Comparison of ENCODE assay signal across 19 cellular contexts in the genomic region with DNA sequence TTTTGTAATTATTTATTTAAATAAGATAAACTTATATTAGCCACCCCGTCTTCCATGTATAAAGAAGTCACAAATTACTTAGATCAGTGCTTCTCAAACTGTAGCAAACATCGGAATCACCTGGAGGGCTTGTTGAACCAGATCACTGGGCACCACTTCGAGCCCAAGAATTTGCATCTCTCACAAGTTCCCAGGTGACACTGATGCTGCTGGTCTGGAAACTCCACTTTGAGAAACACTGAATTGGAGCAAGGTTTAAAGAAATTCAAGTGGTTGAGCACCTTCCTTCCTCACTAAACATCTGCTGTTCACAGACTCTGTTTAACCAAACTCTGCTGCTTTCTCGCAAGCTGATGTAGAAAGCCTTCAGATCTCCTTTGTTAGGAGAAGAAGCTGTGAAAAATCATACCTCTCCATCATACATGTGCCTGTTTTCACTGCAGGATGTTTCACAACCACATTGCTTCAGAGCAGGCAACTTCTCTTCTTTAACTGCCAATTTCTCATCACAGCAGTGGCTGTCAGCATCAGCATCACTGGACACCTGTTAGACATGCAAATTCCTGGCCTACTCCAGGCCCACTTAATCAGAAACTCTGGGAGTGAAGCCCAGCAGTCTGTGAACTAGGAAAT.
DNase-seq lines count a peak whose midpoint lies in the region; ATAC-seq and TF ChIP-seq lines count a peak whose summit lies in the region.
"Had no signal": no experiment of that assay in that cellular context is flagged by ENCODE, and none has a peak within 500 bp of the region (broad histone marks: within the 10 kb centered on the region; RNA-seq: fewer than 3 reads in every experiment).

No MANE protein-coding gene starts in this region.

- BruUV-seq in OCI-LY7 (replicated peaks; lab: Mats Ljungman, UMichigan) = no TSS peak

- POLR2A ChIA-PET in OCI-LY7 (lab: Charles Lee) = interaction anchor here (1.2 to 6.1 kb wide), 3 partner anchors 11 to 197 kb away, joined by 5 to 65 read pairs (median 25); no protein-coding TSS in a partner anchor

- H3K4me1 ChIP-seq in OCI-LY7 (ENCODE audit: insufficient read depth, low read length, poor library complexity, severe bottlenecking) = peaks cover 83% of the 10 kb centered on the region
- H3K4me1 ChIP-seq: A549, foreskin keratinocyte had no signal

- H3K79me2 ChIP-seq in OCI-LY7 (ENCODE audit: insufficient read depth, low read depth, low read length) = no peaks in the 10 kb centered on the region

- H3K9me2 ChIP-seq in OCI-LY7 (ENCODE audit: insufficient read depth, low read length) = no peaks in the 10 kb centered on the region

- peak overlapping the region; percentile 43 for H3K4me3 ChIP-seq in OCI-LY7 (ENCODE audit: low read depth, low read length, poor library complexity, severe bottlenecking)
- H3K4me3 ChIP-seq: A549, dorsolateral prefrontal cortex, thoracic aorta had no signal

- H3K27ac ChIP-seq in OCI-LY7 (ENCODE audit: low read depth, low read length, poor library complexity, severe bottlenecking) = peak overlapping the region; percentile 100
- H3K27ac ChIP-seq: A549, dorsolateral prefrontal cortex, epithelial cell of prostate, foreskin keratinocyte, thoracic aorta had no signal

- H3K27me3 Mint-ChIP-seq in IgD-negative memory B cell = peaks cover 8% of the 10 kb centered on the region
- peaks cover 31% of the 10 kb centered on the region for H3K27me3 Mint-ChIP-seq in HFFc6 (ENCODE audit: insufficient read depth)

- H4K20me1 ChIP-seq in OCI-LY7 (ENCODE audit: insufficient read depth, low read length) = no peaks in the 10 kb centered on the region

- peak; percentile 52 for DNase-seq in SIG-M5 treated with dmso at 0.1 percent for 504 hours (lab: John Stamatoyannopoulos, UW; ENCODE audit: unreplicated experiment)
- DNase-seq in SIG-M5 (lab: John Stamatoyannopoulos, UW) = no peak
- peak; percentile 94 for DNase-seq in OCI-LY7 (ENCODE audit: low spot score)
- no peak for DNase-seq in activated effector memory CD4-positive, alpha-beta T cell treated with anti-CD3 and anti-CD28 coated beads, Interleukin-2, amount 50 U/mL, for 16 hours
- no peak for DNase-seq in HFFc6
- no peak for DNase-seq in cardiac septum (ENCODE audit: low spot score)
- DNase-seq: dorsolateral prefrontal cortex; foreskin keratinocyte; NCI-H1930; NCI-H446 treated with DMSO at 0.1 percent for 48 hours; stimulated activated CD4-positive, alpha-beta T cell treated with anti-CD3 and anti-CD28 coated beads, Interleukin-12 subunit alpha, Interleukin-12 subunit beta, amount 100 ng/mL, for 4 hours; T-helper 9 cell had no signal

- H3K9me3 ChIP-seq in OCI-LY7 (ENCODE audit: low read length) = no peaks in the 10 kb centered on the region
- H3K9me3 ChIP-seq: A549, thoracic aorta had no signal

- peak overlapping the region; percentile 4 to 64 (median 41) for H3K27ac Mint-ChIP-seq in IgD-negative memory B cell
- no peak overlapping the region for H3K27ac Mint-ChIP-seq in HFFc6
- H3K27ac Mint-ChIP-seq: activated T-helper 17 cell treated with anti-CD3 and anti-CD28 coated beads, Interleukin-2, amount 50 U/mL, for 72 hours had no signal

- no peaks in the 10 kb centered on the region for H3K36me3 ChIP-seq in OCI-LY7 (ENCODE audit: insufficient read depth, low read length)
- H3K36me3 ChIP-seq: thoracic aorta had no signal

- intact Hi-C loops in OCI-LY7 (cut with micrococcal nuclease; ENCODE audit: unreplicated experiment) = loop anchor here (1.0 to 5.0 kb wide), 4 partner anchors 10 to 200 kb away; no protein-coding TSS in a partner anchor
- intact Hi-C loops in cardiac septum (cut with DNase I) = no loop called here

- TF ChIP-seq CTCF in OCI-LY7 (conservative IDR thresholded peaks at IDR 0.05; ENCODE audit: low read length) (no peak), HFFc6 (IDR thresholded peaks at IDR 0.05) (no peak)

- peaks cover 2% of the 10 kb centered on the region for H3K36me3 Mint-ChIP-seq in IgD-negative memory B cell
- no peaks in the 10 kb centered on the region for H3K36me3 Mint-ChIP-seq in HFFc6 (ENCODE audit: low read depth)

- CTCF ChIA-PET in OCI-LY7 (lab: Charles Lee; ENCODE audit: unreplicated experiment) = interaction anchor here (0.6 to 1.0 kb wide), 2 partner anchors 179 to 192 kb away, joined by 3 to 5 read pairs; no protein-coding TSS in a partner anchor

- H2AFZ ChIP-seq in OCI-LY7 (ENCODE audit: low read length) = peak overlapping the region; percentile 42; the same call in 1 of the 2 replicates

- peaks cover 17 to 22% (median 17%) of the 10 kb centered on the region in 3 donors for H3K4me1 Mint-ChIP-seq in IgD-negative memory B cell
- H3K4me1 Mint-ChIP-seq in HFFc6 (ENCODE audit: low read depth) = no peaks in the 10 kb centered on the region
- H3K4me1 Mint-ChIP-seq: activated T-helper 17 cell treated with anti-CD3 and anti-CD28 coated beads, Interleukin-2, amount 50 U/mL, for 72 hours had no signal

- peak overlapping the region; percentile 78 for H3K4me2 ChIP-seq in OCI-LY7 (ENCODE audit: low read length)
- H3K4me2 ChIP-seq: A549 had no signal

- H3K9me3 Mint-ChIP-seq in IgD-negative memory B cell (no peaks in the 10 kb centered on the region), HFFc6 (no peaks in the 10 kb centered on the region)
- H3K9me3 Mint-ChIP-seq: activated T-helper 17 cell treated with anti-CD3 and anti-CD28 coated beads, Interleukin-2, amount 50 U/mL, for 72 hours had no signal

- H3K4me3 Mint-ChIP-seq in IgD-negative memory B cell (peak overlapping the region in 2 of 4 donors; percentile 23 to 63), HFFc6 (no peak overlapping the region)
- H3K4me3 Mint-ChIP-seq: activated T-helper 17 cell treated with anti-CD3 and anti-CD28 coated beads, Interleukin-2, amount 50 U/mL, for 72 hours had no signal

- no peak for ATAC-seq in HG02798 (IDR thresholded peaks at IDR 0.05; ENCODE audit: poor library complexity, unreplicated experiment)
- ATAC-seq: A549; activated CD4-positive, CD25-positive, alpha-beta regulatory T cell treated with anti-CD3 and anti-CD28 coated beads, Interleukin-2, amount 50 U/mL, for 24 hours; activated T-helper 17 cell treated with anti-CD3 and anti-CD28 coated beads, Interleukin-2, amount 50 U/mL, for 72 hours; foreskin keratinocyte had no signal

Comparison
In these comparisons a context has a peak if more than half of its experiments do, and no peak if none do; other contexts are left out.
1. DNase-seq: peak in SIG-M5 treated with dmso at 0.1 percent for 504 hours (single experiment) and OCI-LY7 (single experiment); none in SIG-M5 (single experiment), activated effector memory CD4-positive, alpha-beta T cell treated with anti-CD3 and anti-CD28 coated beads, Interleukin-2, amount 50 U/mL, for 16 hours (single experiment), HFFc6 (single experiment) and cardiac septum (single experiment).